Comparison of ENCODE assay signal across 8 cellular contexts in genomic region chr1:151196292-151196800, GRCh38. TPM values are rescaled to one million over a fixed set of nuclear protein-coding genes. Genes with fewer than 3 reads are reported as not detected.
DNase-seq lines count a peak whose midpoint lies in the region; ATAC-seq and TF ChIP-seq lines count a peak whose summit lies in the region.

No MANE protein-coding gene starts in this region.

- 36% methylated on average over 14 of the region's 14 CpGs for WGBS in liver

- H3K9me3 ChIP-seq in liver (ENCODE audit: control insufficient read depth in 4 of 4, low read length in 3 of 4): no peaks in the 10 kb centered on the region

- TF ChIP-seq CTCF in choroid plexus epithelial cell (conservative IDR thresholded peaks at IDR 0.05; ENCODE audit: low read depth, low read length) (peak; percentile 66), liver (IDR thresholded peaks at IDR 0.05; ENCODE audit: low read depth, low read length, missing input control) (peak; percentile 61)

- no peak for ATAC-seq in GM18870 (IDR thresholded peaks at IDR 0.05; ENCODE audit: unreplicated experiment)

- H3K27me3 ChIP-seq in liver (ENCODE audit: control insufficient read depth in 4 of 4, insufficient read depth in 4 of 4, low read length in 3 of 4): no peaks in the 10 kb centered on the region

- peak overlapping the region; percentile 31 to 42 for H3K27ac ChIP-seq in liver (ENCODE audit: low read depth in 1 of 2, low read length in 2 of 2)

- H3K4me3 ChIP-seq in choroid plexus epithelial cell (ENCODE audit: low read depth, low read length): peak overlapping the region; percentile 39
- peak overlapping the region in 1 of 3 donors; percentile 20 for H3K4me3 ChIP-seq in liver (ENCODE audit: low read depth in 1 of 3, low read length in 3 of 3)

- DNase-seq in activated gamma-delta T cell treated with Interleukin-2 at 50 U/mL for 16 hours (peak; percentile 37), activated gamma-delta T cell (lab: John Stamatoyannopoulos, UW) (no peak), NCI-H2196 (lab: John Stamatoyannopoulos, UW; ENCODE audit: unreplicated experiment) (peak; percentile 76), UCSD-AML1 (lab: John Stamatoyannopoulos, UW; ENCODE audit: unreplicated experiment) (peak; percentile 25), choroid plexus epithelial cell (ENCODE audit: low read depth) (peak; percentile 92)
- DNase-seq in stimulated activated CD4-positive, alpha-beta T cell treated with anti-CD3 and anti-CD28 coated beads, Interleukin-4, amount 100 ng/mL, for 48 hours (ENCODE audit: low read depth in 2 of 2): peak; percentile 31 to 50

- H3K36me3 ChIP-seq in liver (ENCODE audit: control insufficient read depth in 4 of 4, insufficient read depth in 3 of 4, low read depth in 1 of 4, low read length in 3 of 4): no peaks in the 10 kb centered on the region

- peak overlapping the region in 1 of 2 donors; percentile 74 for H3K9ac ChIP-seq in liver (ENCODE audit: low read depth in 1 of 2, low read length in 2 of 2)

- peaks cover 1 to 23% (median 12%) of the 10 kb centered on the region in 4 donors for H3K4me1 ChIP-seq in liver (ENCODE audit: control insufficient read depth in 4 of 4, insufficient read depth in 4 of 4, low read length in 3 of 4)

- peak; percentile 78 to 81 for TF ChIP-seq RAD21 in liver (IDR thresholded peaks at IDR 0.05)

TF ChIP-seq in liver, 16 proteins besides CTCF, POLR2A, EP300 and RAD21:
- TF ChIP-seq FOXA2 (IDR thresholded peaks at IDR 0.05): no peak
- no peak for TF ChIP-seq GABPA (IDR thresholded peaks at IDR 0.05 in 1 of 2, conservative IDR thresholded peaks at IDR 0.05 in 1 of 2)
- no peak for TF ChIP-seq ZBTB33 (IDR thresholded peaks at IDR 0.05)
- no peak for TF ChIP-seq REST (IDR thresholded peaks at IDR 0.05)
- TF ChIP-seq TAF1 (conservative IDR thresholded peaks at IDR 0.05): no peak
- no peak for TF ChIP-seq FOXA1 (IDR thresholded peaks at IDR 0.05)
- TF ChIP-seq YY1 (IDR thresholded peaks at IDR 0.05): peak; percentile 36
- TF ChIP-seq EGR1 (IDR thresholded peaks at IDR 0.05; ENCODE audit: low read depth in 2 of 2): no peak
- no peak for TF ChIP-seq ATF3 (IDR thresholded peaks at IDR 0.05)
- TF ChIP-seq HNF4G (IDR thresholded peaks at IDR 0.05): no peak
- no peak for TF ChIP-seq MAX (IDR thresholded peaks at IDR 0.05)
- TF ChIP-seq HNF4A (conservative IDR thresholded peaks at IDR 0.05): peak in 1 of 2 donors; percentile 19
- peak; percentile 41 for TF ChIP-seq SP1 (IDR thresholded peaks at IDR 0.05)
- TF ChIP-seq RXRA (IDR thresholded peaks at IDR 0.05): peak in 1 of 2 donors; percentile 9
- no peak for TF ChIP-seq NR2F2 (IDR thresholded peaks at IDR 0.05)

RNA-seq across cellular contexts. Expression of gene PIP5K1A, which starts 2.0 kb away (rescaled TPM):
- total RNA-seq in liver: 10 to 100 TPM; 16.7 to 32.0 TPM
- 10 to 100 TPM in 1 of 2 donors, 1 to 10 TPM in 1; 4.0 to 10.4 TPM for polyA plus RNA-seq in liver

RNA-seq across cellular contexts. Expression of gene VPS72, which starts 6.3 kb away (rescaled TPM):
- total RNA-seq in liver: 10 to 100 TPM; 11.3 to 16.0 TPM
- polyA plus RNA-seq in liver: 10 to 100 TPM; 10.7 to 12.6 TPM

RNA-seq across cellular contexts. Expression of gene TMOD4, which starts 20.6 kb away (rescaled TPM):
- not detected for total RNA-seq in liver
- polyA plus RNA-seq in liver: not detected

RNA-seq across cellular contexts. Expression of gene SCNM1, which starts 30.4 kb away (rescaled TPM):
- 10 to 100 TPM in 1 of 2 donors, 1 to 10 TPM in 1; 4.8 to 11.3 TPM for total RNA-seq in liver
- polyA plus RNA-seq in liver: 10 to 100 TPM in 1 of 2 donors, 1 to 10 TPM in 1; 9.7 to 14.3 TPM

RNA-seq across cellular contexts. Expression of gene LYSMD1, which starts 30.6 kb away (rescaled TPM):
- 1 to 10 TPM; 2.8 to 4.4 TPM for total RNA-seq in liver
- 1 to 10 TPM; 3.5 to 5.3 TPM for polyA plus RNA-seq in liver
